8 cellular contexts compared by ENCODE assay signal in the genomic region with DNA sequence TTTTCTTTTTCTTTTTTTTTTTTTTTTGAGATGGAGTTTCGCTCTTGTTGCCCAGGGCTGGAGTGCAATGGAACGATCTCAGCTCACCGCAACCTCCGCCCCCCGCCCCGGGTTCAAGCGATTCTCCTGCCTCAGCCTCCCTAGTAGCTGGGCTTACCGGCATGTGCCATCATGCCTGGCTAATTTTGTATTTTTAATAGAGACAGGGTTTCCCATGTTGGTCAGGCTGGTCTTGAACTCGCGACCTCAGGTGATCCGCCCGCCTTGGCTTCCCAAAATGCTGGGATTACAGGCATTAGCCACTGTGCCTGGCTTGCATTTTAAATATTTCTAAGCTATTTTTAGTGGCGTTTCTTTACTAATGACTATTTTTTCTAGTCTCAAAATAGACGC. TPM values are rescaled to one million over a fixed set of nuclear protein-coding genes. Genes with fewer than 3 reads are reported as not detected.
DNase-seq lines count a peak whose midpoint lies in the region; ATAC-seq and TF ChIP-seq lines count a peak whose summit lies in the region.
"Not testable (repeated sequence)": the region's sequence is repeated elsewhere in the genome, so short reads cannot be mapped to it uniquely, and the experiment has no call there.

No MANE protein-coding gene starts in this region.

- H3K4me2 ChIP-seq in skeletal muscle satellite cell (ENCODE audit: low read length): peak overlapping the region; percentile 81

- H3K9ac ChIP-seq in colonic mucosa (ENCODE audit: low read depth in 2 of 2, low read length in 2 of 2); muscle layer of colon (ENCODE audit: low read length): not testable (repeated sequence)
- peak overlapping the region; percentile 81 for H3K9ac ChIP-seq in skeletal muscle satellite cell (ENCODE audit: low read depth, low read length)

- DNase-seq in Peyer's patch; activated T-cell treated with anti-CD3 and anti-CD28 coated beads, Interleukin-2, amount 50 U/mL, for 72 hours; colonic mucosa; right atrium auricular region (ENCODE audit: low spot score); aorta: not testable (repeated sequence)

- H3K4me3 ChIP-seq in GM12875 (ENCODE audit: low read depth, low read length) (peak overlapping the region; percentile 58), Peyer's patch (peak overlapping the region; percentile 62 to 76 (median 74)), colonic mucosa (peak overlapping the region; percentile 53), right atrium auricular region (peak overlapping the region; percentile 65 to 67), muscle layer of colon (ENCODE audit: low read depth in 1 of 2, low read length in 2 of 2) (peak overlapping the region; percentile 42 to 68), skeletal muscle satellite cell (ENCODE audit: low read length) (peak overlapping the region; percentile 86), aorta (ENCODE audit: low read length in 2 of 2) (peak overlapping the region; percentile 62 to 69)

- H3K27ac ChIP-seq in Peyer's patch (peak overlapping the region in 3 of 4 donors; percentile 85 to 94 (median 91)), right atrium auricular region (peak overlapping the region; percentile 88 to 93)
- H3K27ac ChIP-seq in colonic mucosa; muscle layer of colon (ENCODE audit: low read depth, low read length); aorta (ENCODE audit: low read depth in 1 of 2, low read length in 2 of 2): not testable (repeated sequence)

- TF ChIP-seq CTCF in GM12875 (IDR thresholded peaks at IDR 0.05; ENCODE audit: borderline replicate concordance, insufficient read depth, low read depth, low read length); Peyer's patch (IDR thresholded peaks at IDR 0.05); colonic mucosa (IDR thresholded peaks at IDR 0.05); right atrium auricular region (IDR thresholded peaks at IDR 0.05): not testable (repeated sequence)

- not testable (repeated sequence) for H3K36me3 Mint-ChIP-seq in activated T-cell treated with anti-CD3 and anti-CD28 coated beads, Interleukin-2, amount 50 U/mL, for 72 hours (ENCODE audit: insufficient read depth in 2 of 2)

- WGBS in aorta, 2 donors: 7 to 9% methylated on average over 13 to 14 of the region's 14 CpGs

- TF ChIP-seq POLR2A in Peyer's patch (IDR thresholded peaks at IDR 0.05): not testable (repeated sequence)

- not testable (repeated sequence) for H3K27me3 ChIP-seq in Peyer's patch; colonic mucosa; right atrium auricular region; muscle layer of colon (ENCODE audit: control insufficient read depth in 1 of 2, insufficient read depth in 2 of 2, low read length in 2 of 2); skeletal muscle satellite cell (ENCODE audit: control insufficient read depth, insufficient read depth, low read length); aorta (ENCODE audit: control insufficient read depth in 1 of 2, insufficient read depth in 2 of 2, low read length in 1 of 2)

- H3K27me3 Mint-ChIP-seq in activated T-cell treated with anti-CD3 and anti-CD28 coated beads, Interleukin-2, amount 50 U/mL, for 72 hours (ENCODE audit: low read depth): not testable (repeated sequence)

- ATAC-seq in activated T-cell treated with anti-CD3 and anti-CD28 coated beads, Interleukin-2, amount 50 U/mL, for 72 hours (replicated peaks in 1 of 2); aorta (ENCODE audit: low FRiP score): not testable (repeated sequence)

- peaks cover 51% of the 10 kb centered on the region for H3K4me1 Mint-ChIP-seq in activated T-cell treated with anti-CD3 and anti-CD28 coated beads, Interleukin-2, amount 50 U/mL, for 72 hours (ENCODE audit: low read depth)

- intact Hi-C loops in colonic mucosa (cut with DNase I): loop anchor here (5.0 kb wide), 1 partner anchor 74 kb away; the partner anchor contains the start of gene KLHDC2
- intact Hi-C loops in aorta (cut with DNase I): loop anchor here (1.0 to 5.0 kb wide), 4 partner anchors 56 to 74 kb away; partner anchors contain the start of genes DNAAF2 (in 1 of the 2) and KLHDC2 (in 1 of the 2)

- not testable (repeated sequence) for H3K9me3 ChIP-seq in Peyer's patch; colonic mucosa; right atrium auricular region; muscle layer of colon (ENCODE audit: low read length); skeletal muscle satellite cell (replicated peaks; ENCODE audit: low read length); aorta (ENCODE audit: control insufficient read depth, low read length)

- H3K27ac Mint-ChIP-seq in activated T-cell treated with anti-CD3 and anti-CD28 coated beads, Interleukin-2, amount 50 U/mL, for 72 hours: peak overlapping the region; percentile 92

- peak overlapping the region; percentile 75 to 91 for H3K4me3 Mint-ChIP-seq in activated T-cell treated with anti-CD3 and anti-CD28 coated beads, Interleukin-2, amount 50 U/mL, for 72 hours

- H3K9me3 Mint-ChIP-seq in activated T-cell treated with anti-CD3 and anti-CD28 coated beads, Interleukin-2, amount 50 U/mL, for 72 hours: not testable (repeated sequence)

- not testable (repeated sequence) for H3K36me3 ChIP-seq in Peyer's patch; colonic mucosa; right atrium auricular region; muscle layer of colon (ENCODE audit: insufficient read depth, low read length); skeletal muscle satellite cell (ENCODE audit: insufficient read depth, low read length); aorta (ENCODE audit: control insufficient read depth in 1 of 2, insufficient read depth in 2 of 2, low read length in 1 of 2)

- H3K4me1 ChIP-seq in Peyer's patch; colonic mucosa; skeletal muscle satellite cell (ENCODE audit: control insufficient read depth, insufficient read depth, low read length); aorta (ENCODE audit: control insufficient read depth in 1 of 2, insufficient read depth in 2 of 2, low read length in 2 of 2): not testable (repeated sequence)
- H3K4me1 ChIP-seq in right atrium auricular region: peaks cover 0 to 12% of the 10 kb centered on the region in 2 donors
- peaks cover 15% of the 10 kb centered on the region for H3K4me1 ChIP-seq in muscle layer of colon (ENCODE audit: insufficient read depth, low read length)

RNA-seq across cellular contexts. Expression of gene KLHDC1, which starts 0.8 kb away (rescaled TPM):
- total RNA-seq in Peyer's patch (10 to 100 TPM in 1 of 4 donors, 1 to 10 TPM in 3; 2.3 to 28.1 (median 3.5) TPM), colonic mucosa (1 to 10 TPM in 1 of 2 donors, under 1 TPM in 1; 0.94 to 2.5 TPM), right atrium auricular region (1 to 10 TPM; 5.5 to 9.4 TPM), aorta (10 to 100 TPM; 10.1 to 19.4 TPM)
- 1 to 10 TPM; 5.1 to 5.5 TPM for total RNA-seq in activated T-cell treated with anti-CD3 and anti-CD28 coated beads, Interleukin-2, amount 50 U/mL, for 72 hours
- total RNA-seq in skeletal muscle satellite cell (2012; rRNA removed): 1.3 and 2.6 TPM in 2 replicates
- polyA plus RNA-seq in aorta: 1 to 10 TPM; 1.4 to 6.2 TPM

RNA-seq across cellular contexts. Expression of gene POLE2, which starts 5.7 kb away (rescaled TPM):
- 10 to 100 TPM in 1 of 4 donors, 1 to 10 TPM in 3; 2.5 to 10.7 (median 6.0) TPM for total RNA-seq in Peyer's patch
- 10 to 100 TPM; 24.5 to 30.0 TPM for total RNA-seq in activated T-cell treated with anti-CD3 and anti-CD28 coated beads, Interleukin-2, amount 50 U/mL, for 72 hours
- total RNA-seq in colonic mucosa: 10 to 100 TPM in 1 of 2 donors, 1 to 10 TPM in 1; 2.5 to 15.9 TPM
- total RNA-seq in right atrium auricular region: 1 to 10 TPM in 1 of 2 donors, not detected in 1; 2.3 TPM
- 16.0 and 24.7 TPM in 2 replicates for total RNA-seq in skeletal muscle satellite cell (2012; rRNA removed)
- total RNA-seq in aorta: 1 to 10 TPM; 1.2 to 3.2 TPM
- polyA plus RNA-seq in aorta: 10 to 100 TPM in 1 of 2 donors, 1 to 10 TPM in 1; 5.4 to 13.6 TPM

RNA-seq across cellular contexts. Expression of gene DNAAF2, which starts 58.7 kb away (rescaled TPM):
- total RNA-seq in Peyer's patch (10 to 100 TPM; 10.7 to 17.4 (median 16.3) TPM), colonic mucosa (1 to 10 TPM; 6.8 to 8.3 TPM), right atrium auricular region (1 to 10 TPM; 6.3 to 8.9 TPM), aorta (1 to 10 TPM; 4.8 TPM)
- 1 to 10 TPM; 6.0 to 6.6 TPM for total RNA-seq in activated T-cell treated with anti-CD3 and anti-CD28 coated beads, Interleukin-2, amount 50 U/mL, for 72 hours
- total RNA-seq in skeletal muscle satellite cell (2012; rRNA removed): 12.7 and 13.2 TPM in 2 replicates
- polyA plus RNA-seq in aorta: 1 to 10 TPM; 3.9 to 4.5 TPM
